Comparison of ENCODE assay signal across 1 cellular context in genomic region chr3:61251174-61251972, GRCh38.
TF ChIP-seq lines count a peak whose summit lies in the region.

Gene FHIT (minus strand): TSS chr3:61251452.

TF ChIP-seq in K562, 482 proteins besides CTCF, POLR2A, EP300 and RAD21 (continues in another document):
- TF ChIP-seq CHD7 (IDR thresholded peaks at IDR 0.05; ENCODE audit: low read depth, low read length) (no peak), ELK3 (CRISPR knock-in tag; IDR thresholded peaks at IDR 0.05) (no peak), ID3 (CRISPR knock-in tag; IDR thresholded peaks at IDR 0.05) (no peak), ID3 (tag; IDR thresholded peaks at IDR 0.05) (no peak), RCOR1 (IDR thresholded peaks at IDR 0.05; ENCODE audit: borderline replicate concordance in 1 of 2, low read depth in 2 of 2, low read length in 2 of 2) (no peak), SMARCA5 (IDR thresholded peaks at IDR 0.05) (no peak), ZNF583 (CRISPR knock-in tag; IDR thresholded peaks at IDR 0.05) (no peak), HBP1 (CRISPR knock-in tag; IDR thresholded peaks at IDR 0.05) (no peak), SMARCB1 (IDR thresholded peaks at IDR 0.05; ENCODE audit: insufficient read length, low read depth) (no peak), RFX7 (CRISPR knock-in tag; IDR thresholded peaks at IDR 0.05) (no peak), EZH2 (IDR thresholded peaks at IDR 0.05; ENCODE audit: borderline replicate concordance, low read depth, low read length) (no peak), POLR2H (tag; IDR thresholded peaks at IDR 0.05; ENCODE audit: low read depth) (no peak), NR2C2 (CRISPR knock-in tag; IDR thresholded peaks at IDR 0.05) (peak; percentile 63; the same call in 1 of the 2 replicates), NR2C2 (tag; IDR thresholded peaks at IDR 0.05) (peak; percentile 84), GTF2F1 (IDR thresholded peaks at IDR 0.05; ENCODE audit: low read depth, low read length) (no peak), CTCFL (IDR thresholded peaks at IDR 0.05; ENCODE audit: borderline replicate concordance, insufficient read depth, low read depth, low read length, poor library complexity, severe bottlenecking) (no peak), NRF1 (conservative IDR thresholded peaks at IDR 0.05 in 1 of 2, IDR thresholded peaks at IDR 0.05 in 1 of 2) (peak; percentile 76 to 79), ZNF407 (IDR thresholded peaks at IDR 0.05; ENCODE audit: low read depth) (no peak), ZNF274 (IDR thresholded peaks at IDR 0.05; ENCODE audit: borderline replicate concordance, low read depth, low read length) (no peak), ESRRB (CRISPR knock-in tag; IDR thresholded peaks at IDR 0.05; ENCODE audit: borderline replicate concordance) (no peak), CHD4 (IDR thresholded peaks at IDR 0.05; ENCODE audit: insufficient read depth, insufficient replicate concordance, low read depth, low read length, poor library complexity, severe bottlenecking) (no peak), SMARCA4 (IDR thresholded peaks at IDR 0.05) (no peak), HMG20A (CRISPR knock-in tag; conservative IDR thresholded peaks at IDR 0.05) (no peak)
- TF ChIP-seq, protein P1, sequence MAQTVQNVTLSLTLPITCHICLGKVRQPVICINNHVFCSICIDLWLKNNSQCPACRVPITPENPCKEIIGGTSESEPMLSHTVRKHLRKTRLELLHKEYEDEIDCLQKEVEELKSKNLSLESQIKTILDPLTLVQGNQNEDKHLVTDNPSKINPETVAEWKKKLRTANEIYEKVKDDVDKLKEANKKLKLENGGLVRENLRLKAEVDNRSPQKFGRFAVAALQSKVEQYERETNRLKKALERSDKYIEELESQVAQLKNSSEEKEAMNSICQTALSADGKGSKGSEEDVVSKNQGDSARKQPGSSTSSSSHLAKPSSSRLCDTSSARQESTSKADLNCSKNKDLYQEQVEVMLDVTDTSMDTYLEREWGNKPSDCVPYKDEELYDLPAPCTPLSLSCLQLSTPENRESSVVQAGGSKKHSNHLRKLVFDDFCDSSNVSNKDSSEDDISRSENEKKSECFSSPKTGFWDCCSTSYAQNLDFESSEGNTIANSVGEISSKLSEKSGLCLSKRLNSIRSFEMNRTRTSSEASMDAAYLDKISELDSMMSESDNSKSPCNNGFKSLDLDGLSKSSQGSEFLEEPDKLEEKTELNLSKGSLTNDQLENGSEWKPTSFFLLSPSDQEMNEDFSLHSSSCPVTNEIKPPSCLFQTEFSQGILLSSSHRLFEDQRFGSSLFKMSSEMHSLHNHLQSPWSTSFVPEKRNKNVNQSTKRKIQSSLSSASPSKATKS (CRISPR knock-in tag; IDR thresholded peaks at IDR 0.05) = no peak
